In the genomic region with DNA sequence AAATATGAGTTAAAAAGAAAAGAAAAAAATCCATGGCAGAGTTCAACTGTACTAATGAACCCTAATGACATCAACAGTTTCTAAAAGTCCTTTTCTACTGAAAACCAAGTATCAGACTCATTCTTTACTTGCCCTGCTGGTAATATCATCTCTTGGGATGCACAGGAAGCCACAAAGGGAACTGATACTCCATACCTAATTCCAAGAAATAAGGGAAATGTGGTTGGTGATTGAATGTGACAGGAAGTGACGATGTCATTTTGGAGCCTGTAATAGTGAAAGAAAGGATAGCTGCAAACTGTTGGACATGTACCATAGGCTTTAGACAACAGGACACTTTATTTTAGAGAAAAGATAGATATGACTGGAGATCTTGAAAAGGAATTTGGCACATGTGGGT, we compare ENCODE assay signal across 27 cellular contexts.
DNase-seq lines count a peak whose midpoint lies in the region; ATAC-seq, FAIRE-seq and TF ChIP-seq lines count a peak whose summit lies in the region.
"Had no signal": no experiment of that assay in that cellular context is flagged by ENCODE, and none has a peak within 500 bp of the region (broad histone marks: within the 10 kb centered on the region; RNA-seq: fewer than 3 reads in every experiment).

No MANE protein-coding gene starts in this region.

- POLR2A ChIA-PET in K562 (lab: Yijun Ruan, JAX), result no interaction called here

- H2AFZ ChIP-seq in DND-41 (ENCODE audit: low read depth, low read length) (no peak overlapping the region), K562 (ENCODE audit: low read depth, low read length) (no peak overlapping the region)

- no peak for TF ChIP-seq POLR2A in NB4 (IDR thresholded peaks at IDR 0.05; ENCODE audit: extremely low read depth, insufficient read length)
- no peak for TF ChIP-seq POLR2A in K562 (conservative IDR thresholded peaks at IDR 0.05)
- no peak for TF ChIP-seq POLR2A in testis (IDR thresholded peaks at IDR 0.05)

- CTCF ChIA-PET in K562 (lab: Yijun Ruan, JAX; ENCODE audit: low intra/inter-chr PET ratio) (no interaction called here), Calu3 (lab: Charles Lee) (no interaction called here)

- ATAC-seq in DND-41 (ENCODE audit: insufficient read depth, low read depth) (peak; percentile 67), K562 (no peak)
- ATAC-seq: activated T-cell treated with anti-CD3 and anti-CD28 coated beads, Interleukin-2, amount 50 U/mL, for 72 hours; left ventricle myocardium superior had no signal

- H3K27ac ChIP-seq in BLaER1 (no peak overlapping the region), DND-41 (ENCODE audit: low read length) (peak overlapping the region; percentile 27), K562 (ENCODE audit: extremely low read depth, low read depth, low read length) (no peak overlapping the region), testis (no peak overlapping the region)
- H3K27ac ChIP-seq: C4-2B, right lobe of liver, SJSA1, spleen, transverse colon had no signal

- no peaks in the 10 kb centered on the region for H3K27me3 ChIP-seq in BLaER1
- no peaks in the 10 kb centered on the region for H3K27me3 ChIP-seq in DND-41 (ENCODE audit: insufficient read depth, low read length, poor library complexity)
- no peaks in the 10 kb centered on the region; a peak in 1 of 5 replicates for H3K27me3 ChIP-seq in K562 (ENCODE audit: control insufficient read depth in 2 of 2, insufficient read depth in 2 of 2, low read length in 2 of 2)
- H3K27me3 ChIP-seq in testis, result no peaks in the 10 kb centered on the region
- H3K27me3 ChIP-seq: right lobe of liver, SJSA1, spleen, transverse colon had no signal

- no peak for FAIRE-seq in K562 (lab: Jason Lieb, UNC)
- FAIRE-seq: GM18507, HTR-8/SVneo, islet of Langerhans had no signal

- no peak overlapping the region for H3K27ac Mint-ChIP-seq in Calu3 (ENCODE audit: unreplicated experiment)
- H3K27ac Mint-ChIP-seq: activated T-cell treated with anti-CD3 and anti-CD28 coated beads, Interleukin-2, amount 50 U/mL, for 72 hours had no signal

- H3K4me3 ChIP-seq in BLaER1 (no peak overlapping the region), DND-41 (ENCODE audit: low read depth in 1 of 2, low read length in 2 of 2) (no peak overlapping the region), NB4 (ENCODE audit: low read depth, low read length) (no peak overlapping the region), K562 (no peak overlapping the region), testis (no peak overlapping the region)
- H3K4me3 ChIP-seq: right lobe of liver, SJSA1, spleen, transverse colon had no signal

- H3K79me2 ChIP-seq in DND-41 (ENCODE audit: insufficient read depth, low read length), result no peaks in the 10 kb centered on the region
- no peaks in the 10 kb centered on the region for H3K79me2 ChIP-seq in K562 (ENCODE audit: control insufficient read depth, insufficient read depth, low read length)

- TF ChIP-seq EP300 in K562 (IDR thresholded peaks at IDR 0.05; ENCODE audit: low read length), result no peak

- no peak for TF ChIP-seq CTCF in DND-41 (IDR thresholded peaks at IDR 0.05; ENCODE audit: borderline replicate concordance, extremely low read depth, low read length, poor library complexity, severe bottlenecking)
- no peak for TF ChIP-seq CTCF in NB4 (IDR thresholded peaks at IDR 0.05; ENCODE audit: low read depth, low read length)
- no peak for TF ChIP-seq CTCF in K562 (IDR thresholded peaks at IDR 0.05 in 2 of 3, conservative IDR thresholded peaks at IDR 0.05 in 1 of 3; ENCODE audit: insufficient read depth in 2 of 3, low read depth in 1 of 3, low read length in 3 of 3)
- TF ChIP-seq CTCF in Calu3 (IDR thresholded peaks at IDR 0.05; ENCODE audit: unreplicated experiment), result no peak
- no peak for TF ChIP-seq CTCF in testis (IDR thresholded peaks at IDR 0.05)

- no peaks in the 10 kb centered on the region for H3K9me1 ChIP-seq in K562 (ENCODE audit: control insufficient read depth, insufficient read depth, low read length)

- H4K20me1 ChIP-seq in BLaER1 (no peaks in the 10 kb centered on the region), DND-41 (ENCODE audit: insufficient read depth, low read length) (no peaks in the 10 kb centered on the region), K562 (replicated peaks; ENCODE audit: control insufficient read depth, insufficient read depth, low read length) (no peaks in the 10 kb centered on the region)

- H3K9me3 Mint-ChIP-seq in Calu3 (ENCODE audit: low read depth, unreplicated experiment), result peaks cover 2% of the 10 kb centered on the region

- DNase-seq in DND-41, result no peak
- peak; percentile 20 for DNase-seq in NB4 (ENCODE audit: low read depth)
- DNase-seq in K562 (ENCODE audit: extremely low read depth in 1 of 4, low spot score in 3 of 4), result no peak
- no peak for DNase-seq in Calu3
- DNase-seq in testis, result no peak
- no peak for DNase-seq in medulla oblongata (ENCODE audit: extremely low spot score)
- DNase-seq in LoVo (ENCODE audit: low spot score), result no peak
- DNase-seq: activated naive CD4-positive, alpha-beta T cell; activated T-cell treated with anti-CD3 and anti-CD28 coated beads, Interleukin-2, amount 50 U/mL, for 72 hours; central memory CD4-positive, alpha-beta T cell; erythroblast; GOT3; left ventricle myocardium superior; MM.1S; NCI-H146; NCI-H2107; NCI-H345; right lobe of liver; spleen; stimulated activated CD4-positive, alpha-beta T cell treated with anti-CD3 and anti-CD28 coated beads, Interleukin-2, amount 100 ng/mL, for 24 hours; transverse colon had no signal

- peaks cover 14% of the 10 kb centered on the region for H3K27me3 Mint-ChIP-seq in Calu3 (ENCODE audit: unreplicated experiment)

- no peak overlapping the region for H3K9ac ChIP-seq in BLaER1
- H3K9ac ChIP-seq in DND-41 (ENCODE audit: low read depth, low read length), result no peak overlapping the region
- H3K9ac ChIP-seq in K562 (ENCODE audit: insufficient read depth in 1 of 2, low read depth in 2 of 2, low read length in 2 of 2), result no peak overlapping the region

- no peaks in the 10 kb centered on the region for H3K36me3 Mint-ChIP-seq in Calu3 (ENCODE audit: insufficient read depth, unreplicated experiment)

- H3K4me1 Mint-ChIP-seq in Calu3 (ENCODE audit: low read depth, unreplicated experiment), result no peaks in the 10 kb centered on the region

- WGBS in K562 (ENCODE audit: insufficient coverage, low coverage, missing lambda C conversion rate), result 0% methylated on average over 1 of the region's 1 CpG
- WGBS in testis, 2 donors, result 69 to 83% methylated on average over 1 of the region's 1 CpG

- H3K36me3 ChIP-seq in BLaER1 (no peaks in the 10 kb centered on the region), DND-41 (ENCODE audit: insufficient read depth, low read length) (no peaks in the 10 kb centered on the region), K562 (ENCODE audit: control insufficient read depth, insufficient read depth, low read length) (no peaks in the 10 kb centered on the region), testis (ENCODE audit: low read depth, missing control alignments) (no peaks in the 10 kb centered on the region)
- H3K36me3 ChIP-seq: right lobe of liver, SJSA1, spleen, transverse colon had no signal

- TF ChIP-seq RAD21 in K562 (CRISPR knock-in tag; conservative IDR thresholded peaks at IDR 0.05 in 1 of 2, IDR thresholded peaks at IDR 0.05 in 1 of 2), result no peak

- H3K4me3 Mint-ChIP-seq in Calu3 (ENCODE audit: low read depth, unreplicated experiment), result no peak overlapping the region
- H3K4me3 Mint-ChIP-seq: activated T-cell treated with anti-CD3 and anti-CD28 coated beads, Interleukin-2, amount 50 U/mL, for 72 hours had no signal

- in situ Hi-C loops in K562 (cut with MboI), result no loop called here

- intact Hi-C loops in K562 (cut with micrococcal nuclease), result no loop called here
- intact Hi-C loops in Calu3 (cut with micrococcal nuclease; ENCODE audit: unreplicated experiment), result no loop called here
- intact Hi-C loops in testis (cut with DNase I; ENCODE audit: low total_unique reads), result no loop called here

- peaks cover 20% of the 10 kb centered on the region for H3K4me1 ChIP-seq in BLaER1
- peaks cover 33% of the 10 kb centered on the region for H3K4me1 ChIP-seq in DND-41 (ENCODE audit: insufficient read depth, low read length)
- H3K4me1 ChIP-seq in K562 (replicated peaks in 1 of 2; ENCODE audit: control insufficient read depth in 2 of 2, insufficient read depth in 2 of 2, low read length in 2 of 2), result no peaks in the 10 kb centered on the region
- H3K4me1 ChIP-seq in testis, result no peaks in the 10 kb centered on the region
- H3K4me1 ChIP-seq: right lobe of liver, SJSA1, transverse colon had no signal

- no TSS peak for BruUV-seq in K562 (replicated peaks; lab: Mats Ljungman, UMichigan)
- no TSS peak for BruUV-seq in Calu3 (replicated peaks; lab: Mats Ljungman, UMichigan)

- H3K9me3 ChIP-seq in BLaER1 (peaks cover 35% of the 10 kb centered on the region), DND-41 (ENCODE audit: insufficient read depth, low read length, severe bottlenecking) (no peaks in the 10 kb centered on the region), K562 (replicated peaks; ENCODE audit: control insufficient read depth, insufficient read depth, low read depth, low read length) (no peaks in the 10 kb centered on the region), testis (no peaks in the 10 kb centered on the region)
- H3K9me3 ChIP-seq: right lobe of liver, SJSA1 had no signal

- H3K4me2 ChIP-seq in BLaER1, result peak overlapping the region; percentile 47
- H3K4me2 ChIP-seq in DND-41 (ENCODE audit: insufficient read depth, low read length), result peak overlapping the region; percentile 32; the same call in 1 of the 2 replicates
- H3K4me2 ChIP-seq in K562 (ENCODE audit: insufficient read depth, low read length), result no peak overlapping the region

TF ChIP-seq in K562, 482 proteins besides CTCF, POLR2A, EP300 and RAD21 (continues in another document):
- TF ChIP-seq, protein P1, sequence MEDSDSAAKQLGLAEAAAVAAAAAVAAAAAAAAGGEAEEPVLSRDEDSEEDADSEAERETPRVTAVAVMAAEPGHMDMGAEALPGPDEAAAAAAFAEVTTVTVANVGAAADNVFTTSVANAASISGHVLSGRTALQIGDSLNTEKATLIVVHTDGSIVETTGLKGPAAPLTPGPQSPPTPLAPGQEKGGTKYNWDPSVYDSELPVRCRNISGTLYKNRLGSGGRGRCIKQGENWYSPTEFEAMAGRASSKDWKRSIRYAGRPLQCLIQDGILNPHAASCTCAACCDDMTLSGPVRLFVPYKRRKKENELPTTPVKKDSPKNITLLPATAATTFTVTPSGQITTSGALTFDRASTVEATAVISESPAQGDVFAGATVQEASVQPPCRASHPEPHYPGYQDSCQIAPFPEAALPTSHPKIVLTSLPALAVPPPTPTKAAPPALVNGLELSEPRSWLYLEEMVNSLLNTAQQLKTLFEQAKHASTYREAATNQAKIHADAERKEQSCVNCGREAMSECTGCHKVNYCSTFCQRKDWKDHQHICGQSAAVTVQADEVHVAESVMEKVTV (CRISPR knock-in tag; IDR thresholded peaks at IDR 0.05), result no peak
- TF ChIP-seq PTTG1 (tag; IDR thresholded peaks at IDR 0.05; ENCODE audit: low read depth) (no peak), NFYB (IDR thresholded peaks at IDR 0.05; ENCODE audit: extremely low read depth, insufficient read length) (no peak), NRF1 (conservative IDR thresholded peaks at IDR 0.05 in 1 of 2, IDR thresholded peaks at IDR 0.05 in 1 of 2) (no peak), PURB (CRISPR knock-in tag; IDR thresholded peaks at IDR 0.05; ENCODE audit: low read depth) (no peak), XRCC5 (IDR thresholded peaks at IDR 0.05; ENCODE audit: low read depth, low read length) (no peak), GABPA (tag; conservative IDR thresholded peaks at IDR 0.05; ENCODE audit: low read depth) (0 out of 2 replicates have a peak, but pooled peaks have one; percentile 37)
